Comparison of ENCODE assay signal across 9 cellular contexts in the genomic region with DNA sequence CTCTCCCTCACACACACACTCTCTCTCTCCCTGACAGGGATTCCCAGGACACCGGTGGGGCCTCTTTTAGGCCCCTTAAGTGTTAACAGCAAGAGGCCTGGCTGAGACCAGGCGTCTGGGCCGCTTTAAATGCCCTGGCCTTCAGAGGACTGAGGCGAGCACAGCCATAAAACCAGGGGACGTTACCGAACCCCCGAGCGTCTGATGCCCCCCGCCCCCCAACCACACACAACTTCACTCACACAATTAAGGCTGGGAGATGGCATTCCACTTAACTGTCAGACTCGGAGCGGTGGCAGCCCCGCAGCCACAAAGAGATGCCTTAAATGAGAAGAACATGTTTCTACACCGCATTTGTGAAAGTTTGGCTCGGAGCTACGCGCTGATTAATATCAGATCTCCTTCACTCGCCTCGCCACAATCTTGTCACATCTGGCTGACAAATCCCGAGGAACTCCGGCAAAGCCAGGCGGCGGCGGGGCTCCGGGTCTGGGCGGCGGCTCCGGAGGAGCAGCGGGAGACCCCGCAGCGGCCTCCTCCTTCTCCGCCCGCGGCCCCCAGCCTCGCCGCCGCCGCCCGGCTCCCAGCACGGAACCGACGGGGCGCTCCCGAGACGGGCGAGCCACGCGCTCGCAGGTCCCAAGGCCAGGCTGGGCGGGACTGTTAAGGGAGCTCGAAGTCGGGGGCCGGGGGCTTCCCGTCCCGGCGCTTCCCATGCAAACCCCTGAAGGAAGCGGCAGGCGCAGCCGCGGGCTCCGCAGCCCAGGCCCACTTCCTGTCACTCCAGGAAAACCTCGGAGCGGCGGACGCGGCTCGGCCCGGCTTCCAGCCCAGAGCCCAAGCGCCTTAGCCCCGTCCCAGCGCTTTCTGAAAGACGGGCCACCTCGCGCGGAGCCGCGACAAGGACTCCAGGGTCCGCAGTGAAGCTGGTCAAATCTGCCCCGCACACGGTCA. TPM values are rescaled to one million over a fixed set of nuclear protein-coding genes. Genes with fewer than 3 reads are reported as not detected.
DNase-seq lines count a peak whose midpoint lies in the region; TF ChIP-seq lines count a peak whose summit lies in the region.
"Had no signal": no experiment of that assay in that cellular context is flagged by ENCODE, and none has a peak within 500 bp of the region (broad histone marks: within the 10 kb centered on the region; RNA-seq: fewer than 3 reads in every experiment).

No MANE protein-coding gene starts in this region.

- H3K27me3 ChIP-seq in HUES64 (ENCODE audit: insufficient read depth, low read length) (peaks cover 83% of the 10 kb centered on the region), endodermal cell (ENCODE audit: control insufficient read depth, insufficient read depth, low read length, poor library complexity, severe bottlenecking) (peaks cover 81% of the 10 kb centered on the region)

- H3K27ac ChIP-seq in HUES64 (ENCODE audit: low read depth, low read length) (no peak overlapping the region), endodermal cell (ENCODE audit: low read depth, low read length) (no peak overlapping the region)

- H3K9me3 Mint-ChIP-seq in endodermal cell = no peaks in the 10 kb centered on the region

- no peaks in the 10 kb centered on the region for H3K36me3 Mint-ChIP-seq in endodermal cell (ENCODE audit: low read depth)

- under 1% methylated on average over 79 of the region's 79 CpGs for WGBS in HUES64
- 4% methylated on average over 15 to 79 of the region's 79 CpGs for WGBS in endodermal cell (ENCODE audit: insufficient coverage in 1 of 2, insufficient read length in 1 of 2), 2 experiments

- CTCF ChIA-PET in AG04449 (lab: Yijun Ruan, JAX) = interaction anchor here (1.1 to 1.7 kb wide), 4 partner anchors 35 to 272 kb away, joined by 3 to 8 read pairs (median 4); a partner anchor contains a TSS

- peaks cover 83% of the 10 kb centered on the region for H3K27me3 Mint-ChIP-seq in endodermal cell (ENCODE audit: insufficient read depth)

- H3K36me3 ChIP-seq in HUES64 (ENCODE audit: insufficient read depth, low read length) (no peaks in the 10 kb centered on the region), endodermal cell (ENCODE audit: control insufficient read depth, insufficient read depth, low read length) (no peaks in the 10 kb centered on the region)

- H3K4me1 ChIP-seq in HUES64 (ENCODE audit: insufficient read depth, low read length) (peaks cover 14% of the 10 kb centered on the region; the same call in 1 of the 2 replicates), endodermal cell (ENCODE audit: control insufficient read depth, insufficient read depth, low read length) (no peaks in the 10 kb centered on the region)

- TF ChIP-seq CTCF in AG04449 (IDR thresholded peaks at IDR 0.05; ENCODE audit: insufficient read depth, low read length, missing control alignments) = no peak
- TF ChIP-seq CTCF in endodermal cell (conservative IDR thresholded peaks at IDR 0.05) = no peak

- POLR2A ChIA-PET in AG04449 (lab: Yijun Ruan, JAX) = interaction anchor here (0.7 kb wide), 1 partner anchor 82 kb away, joined by 4 read pairs; no protein-coding TSS in a partner anchor

- H3K4me3 ChIP-seq in AG04449 (ENCODE audit: low read depth, low read length) (peak overlapping the region; percentile 67), HUES64 (ENCODE audit: low read length) (peak overlapping the region; percentile 52), endodermal cell (ENCODE audit: low read length) (peak overlapping the region; percentile 76)

- H3K9ac ChIP-seq in HUES64 (ENCODE audit: low read depth, low read length) (0 out of 2 replicates have a peak overlapping the region, but pooled peaks have one; percentile 2), endodermal cell (ENCODE audit: extremely low read depth, low read length, poor library complexity, severe bottlenecking) (no peak overlapping the region)

- no peaks in the 10 kb centered on the region for H3K9me3 ChIP-seq in HUES64 (ENCODE audit: insufficient read depth, low read depth, low read length)
- H3K9me3 ChIP-seq in endodermal cell (ENCODE audit: control insufficient read depth, low read length) = no peaks in the 10 kb centered on the region

- no peak overlapping the region for H3K27ac Mint-ChIP-seq in endodermal cell

- DNase-seq in AG04449 (ENCODE audit: low read depth, low spot score) = no peak
- DNase-seq in endodermal cell = peak; percentile 84
- DNase-seq in myocyte (ENCODE audit: low read depth) = peak; percentile 59
- no peak for DNase-seq in NCI-H2171 treated with DMSO at 0.1 percent for 48 hours (lab: John Stamatoyannopoulos, UW)
- DNase-seq in GOT3 (lab: John Stamatoyannopoulos, UW) = no peak
- no peak for DNase-seq in dedifferentiated amniotic fluid mesenchymal stem cell (ENCODE audit: extremely low spot score)
- no peak for DNase-seq in NCI-H2227 (lab: John Stamatoyannopoulos, UW; ENCODE audit: unreplicated experiment)
- DNase-seq: NK-92 treated with Interleukin-12 subunit alpha and Interleukin-12 subunit beta, amount 100 ng/mL, for 24 hours had no signal

- H3K4me1 Mint-ChIP-seq in endodermal cell = no peaks in the 10 kb centered on the region

- peak overlapping the region; percentile 61 for H3K4me3 Mint-ChIP-seq in endodermal cell

RNA-seq across cellular contexts. Expression of a gene that starts 1.3 kb away (rescaled TPM):
- polyA plus RNA-seq in HUES64 (2013, experiment 1 of 2) = 0.55 TPM
- polyA plus RNA-seq in HUES64 (2013, experiment 2 of 2) = 0.32 TPM
- total RNA-seq in endodermal cell (not detected), myocyte (3.6 and 5.1 TPM in 2 replicates)
- 0.32 TPM for polyA plus RNA-seq in endodermal cell (2013, experiment 1 of 2)
- 0.41 TPM for polyA plus RNA-seq in endodermal cell (2013, experiment 2 of 2)
- 2.8 TPM for polyA plus RNA-seq in myocyte (2012)

Comparison
In these comparisons a context has a peak if more than half of its experiments do, and no peak if none do; other contexts are left out.
1. DNase-seq: peak in endodermal cell (single experiment) and myocyte (single experiment); none in AG04449 (single experiment), NCI-H2171 treated with DMSO at 0.1 percent for 48 hours (single experiment), GOT3 (single experiment), dedifferentiated amniotic fluid mesenchymal stem cell (single experiment) and NCI-H2227 (single experiment).
2. Peak in every context shown above with its lines, with median percentiles within 50 percentile points of each other: H3K4me3 ChIP-seq.